8 cellular contexts compared by ENCODE assay signal in the genomic region with DNA sequence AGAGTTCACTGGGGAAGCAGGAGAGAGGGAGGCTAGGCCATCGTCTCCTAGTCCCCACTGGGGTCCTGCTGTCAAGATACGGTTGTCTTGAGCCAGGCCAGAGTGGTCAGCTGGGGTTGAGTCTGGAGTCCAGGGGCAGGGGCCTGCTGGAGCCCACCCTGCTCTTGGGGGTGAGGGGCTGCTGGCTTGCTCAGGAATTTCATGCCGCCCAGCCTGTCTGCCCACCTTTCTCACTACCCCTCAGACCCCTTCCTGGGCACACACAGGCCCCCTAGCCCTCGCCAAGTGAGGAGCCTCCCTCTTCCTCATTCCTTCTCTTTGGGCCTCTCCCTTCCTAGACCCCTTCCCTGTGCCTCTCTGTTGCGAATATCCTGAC. TPM values are rescaled to one million over a fixed set of nuclear protein-coding genes. Genes with fewer than 3 reads are reported as not detected.
DNase-seq lines count a peak whose midpoint lies in the region; ATAC-seq and TF ChIP-seq lines count a peak whose summit lies in the region.

No MANE protein-coding gene starts in this region.

- H2AFZ ChIP-seq in OCI-LY3 (ENCODE audit: low read depth, low read length) = no peak overlapping the region
- no peak overlapping the region for H2AFZ ChIP-seq in osteoblast (ENCODE audit: low read length)

- no peaks in the 10 kb centered on the region for H3K9me3 ChIP-seq in CD8-positive, alpha-beta memory T cell (ENCODE audit: low read length)
- H3K9me3 ChIP-seq in OCI-LY3 (ENCODE audit: insufficient read depth, low read length) = no peaks in the 10 kb centered on the region
- no peaks in the 10 kb centered on the region for H3K9me3 ChIP-seq in osteoblast (ENCODE audit: low read depth, low read length)

- H3K4me3 Mint-ChIP-seq in CD8-positive, alpha-beta memory T cell = peak overlapping the region; percentile 91 to 94 (median 92)
- peak overlapping the region; percentile 95 to 97 for H3K4me3 Mint-ChIP-seq in effector memory CD8-positive, alpha-beta T cell

- H3K4me1 ChIP-seq in CD8-positive, alpha-beta memory T cell (ENCODE audit: insufficient read depth, low read length) = peaks cover 45% of the 10 kb centered on the region
- peaks cover 49% of the 10 kb centered on the region for H3K4me1 ChIP-seq in OCI-LY3 (ENCODE audit: low read length)
- peaks cover 63% of the 10 kb centered on the region for H3K4me1 ChIP-seq in osteoblast (ENCODE audit: insufficient read depth, low read length)

- peak overlapping the region; percentile 35 to 91 (median 72) for H3K27ac Mint-ChIP-seq in CD8-positive, alpha-beta memory T cell
- H3K27ac Mint-ChIP-seq in effector memory CD8-positive, alpha-beta T cell = peak overlapping the region in 1 of 2 donors; percentile 87

- H3K36me3 ChIP-seq in CD8-positive, alpha-beta memory T cell (ENCODE audit: insufficient read depth, low read length) = no peaks in the 10 kb centered on the region
- H3K36me3 ChIP-seq in OCI-LY3 (replicated peaks; ENCODE audit: low read depth, low read length) (peaks cover 32% of the 10 kb centered on the region), osteoblast (ENCODE audit: insufficient read depth, low read length) (peaks cover 24% of the 10 kb centered on the region)

- peaks cover 0 to 15% (median 0%) of the 10 kb centered on the region in 3 donors for H3K36me3 Mint-ChIP-seq in CD8-positive, alpha-beta memory T cell
- peaks cover 15% of the 10 kb centered on the region for H3K36me3 Mint-ChIP-seq in effector memory CD8-positive, alpha-beta T cell (ENCODE audit: insufficient read depth)

- TF ChIP-seq CTCF in OCI-LY3 (IDR thresholded peaks at IDR 0.05; ENCODE audit: low read depth, low read length) = no peak
- no peak for TF ChIP-seq CTCF in osteoblast (IDR thresholded peaks at IDR 0.05; ENCODE audit: extremely low read depth, low read depth, low read length)

- peaks cover 0 to 7% of the 10 kb centered on the region in 2 donors for H3K27me3 Mint-ChIP-seq in CD8-positive, alpha-beta memory T cell
- H3K27me3 Mint-ChIP-seq in effector memory CD8-positive, alpha-beta T cell = no peaks in the 10 kb centered on the region

- H4K20me1 ChIP-seq in OCI-LY3 (ENCODE audit: insufficient read depth, low read length) (peaks cover 50% of the 10 kb centered on the region), osteoblast (ENCODE audit: insufficient read depth, low read length) (peaks cover 73% of the 10 kb centered on the region)

- no peak overlapping the region for H3K27ac ChIP-seq in CD8-positive, alpha-beta memory T cell (ENCODE audit: low read depth, low read length)
- H3K27ac ChIP-seq in OCI-LY3 (ENCODE audit: low read length) (no peak overlapping the region), osteoblast (ENCODE audit: low read depth, low read length) (peak overlapping the region; percentile 98)

- no peak for ATAC-seq in effector memory CD8-positive, alpha-beta T cell (replicated peaks)
- ATAC-seq in GM21717 (IDR thresholded peaks at IDR 0.05; ENCODE audit: unreplicated experiment) = no peak

- H3K4me1 Mint-ChIP-seq in CD8-positive, alpha-beta memory T cell = peaks cover 38 to 69% (median 38%) of the 10 kb centered on the region in 3 donors
- H3K4me1 Mint-ChIP-seq in effector memory CD8-positive, alpha-beta T cell (ENCODE audit: low read depth in 2 of 2) = peaks cover 53 to 54% of the 10 kb centered on the region in 2 donors

- H3K9ac ChIP-seq in OCI-LY3 (ENCODE audit: low read length) = peak overlapping the region; percentile 70; the same call in 1 of the 2 replicates

- H3K4me2 ChIP-seq in OCI-LY3 (ENCODE audit: low read length) = peak overlapping the region; percentile 86
- H3K4me2 ChIP-seq in osteoblast (ENCODE audit: insufficient read depth, low read length) = peak overlapping the region; percentile 100

- no peaks in the 10 kb centered on the region for H3K9me3 Mint-ChIP-seq in CD8-positive, alpha-beta memory T cell
- H3K9me3 Mint-ChIP-seq in effector memory CD8-positive, alpha-beta T cell = no peaks in the 10 kb centered on the region

- DNase-seq in CD8-positive, alpha-beta memory T cell = no peak
- DNase-seq in effector memory CD8-positive, alpha-beta T cell = no peak
- DNase-seq in osteoblast (ENCODE audit: insufficient read length, low spot score, missing footprints) = no peak
- DNase-seq in SKM-1 (lab: John Stamatoyannopoulos, UW; ENCODE audit: unreplicated experiment) = no peak
- DNase-seq in NCI-H1105 treated with DMSO at 0.1 percent for 48 hours (lab: John Stamatoyannopoulos, UW) = no peak
- no peak for DNase-seq in NCI-H128 (lab: John Stamatoyannopoulos, UW; ENCODE audit: unreplicated experiment)

- CTCF ChIA-PET in CD8-positive, alpha-beta memory T cell (lab: Charles Lee) = no interaction called here

- H3K79me2 ChIP-seq in OCI-LY3 (ENCODE audit: low read length) (peaks cover 91% of the 10 kb centered on the region), osteoblast (ENCODE audit: insufficient read depth, low read length) (peaks cover 93% of the 10 kb centered on the region)

- no peaks in the 10 kb centered on the region for H3K27me3 ChIP-seq in CD8-positive, alpha-beta memory T cell (ENCODE audit: insufficient read depth, low read length, poor library complexity, severe bottlenecking)
- H3K27me3 ChIP-seq in OCI-LY3 (ENCODE audit: low read depth, low read length) (no peaks in the 10 kb centered on the region), osteoblast (ENCODE audit: insufficient read depth, low read length) (no peaks in the 10 kb centered on the region)

- POLR2A ChIA-PET in CD8-positive, alpha-beta memory T cell (lab: Charles Lee) = interaction anchor here (1.1 kb wide), 1 partner anchor 135 kb away, joined by 3 read pairs; no protein-coding TSS in a partner anchor

- H3K4me3 ChIP-seq in CD8-positive, alpha-beta memory T cell (ENCODE audit: low read length) = no peak overlapping the region
- peak overlapping the region; percentile 80 for H3K4me3 ChIP-seq in OCI-LY3 (ENCODE audit: low read length)
- H3K4me3 ChIP-seq in osteoblast (ENCODE audit: insufficient read depth, low read length) = peak overlapping the region; percentile 91

RNA-seq across cellular contexts. Expression of gene TRAF7, which starts 1.3 kb away (rescaled TPM):
- 100 to 1,000 TPM; 102 to 106 TPM for total RNA-seq in CD8-positive, alpha-beta memory T cell
- 7.3 TPM for polyA plus RNA-seq in CD8-positive, alpha-beta memory T cell
- 49.5 and 56.1 TPM in 2 replicates for total RNA-seq in osteoblast

RNA-seq across cellular contexts. Expression of gene RAB26, which starts 8.4 kb away (rescaled TPM):
- total RNA-seq in CD8-positive, alpha-beta memory T cell = under 1 TPM; 0.20 to 0.55 TPM
- polyA plus RNA-seq in CD8-positive, alpha-beta memory T cell = 0.75 TPM
- total RNA-seq in osteoblast = 0.36 and 0.59 TPM in 2 replicates

RNA-seq across cellular contexts. Expression of gene PKD1, which starts 21.1 kb away (rescaled TPM):
- total RNA-seq in CD8-positive, alpha-beta memory T cell = 10 to 100 TPM; 58.9 to 66.2 TPM
- 9.9 TPM for polyA plus RNA-seq in CD8-positive, alpha-beta memory T cell
- 139 and 180 TPM in 2 replicates for total RNA-seq in osteoblast

RNA-seq across cellular contexts. Expression of gene CASKIN1, which starts 39.6 kb away (rescaled TPM):
- under 1 TPM; 0.13 to 0.24 TPM for total RNA-seq in CD8-positive, alpha-beta memory T cell
- polyA plus RNA-seq in CD8-positive, alpha-beta memory T cell = not detected
- not detected in 2 replicates for total RNA-seq in osteoblast

RNA-seq across cellular contexts. Expression of gene MLST8, which starts 48.4 kb away (rescaled TPM):
- 10 to 100 TPM; 75.4 to 76.8 TPM for total RNA-seq in CD8-positive, alpha-beta memory T cell
- 30.8 TPM for polyA plus RNA-seq in CD8-positive, alpha-beta memory T cell
- total RNA-seq in osteoblast = 30.8 and 44.2 TPM in 2 replicates
